20 cellular contexts compared by ENCODE assay signal in genomic region chr3:23747841-23748240, GRCh38.
"Had no signal": no experiment of that assay in that cellular context is flagged by ENCODE, and none has a peak within 500 bp of the region (broad histone marks: within the 10 kb centered on the region; RNA-seq: fewer than 3 reads in every experiment).

No MANE protein-coding gene starts in this region.

- H3K4me1 ChIP-seq: adrenal gland had no signal

- H3K27ac ChIP-seq: cardiac muscle cell, esophagus muscularis mucosa, left ventricle myocardium inferior, right atrium auricular region, skin epidermis, transverse colon, vagina had no signal

- H3K36me3 Mint-ChIP-seq: activated CD4-positive, alpha-beta memory T cell treated with anti-CD3 and anti-CD28 coated beads for 36 hours; activated naive CD4-positive, alpha-beta T cell treated with anti-CD3 and anti-CD28 coated beads, Interleukin-2, amount 50 U/mL, for 24 hours; memory B cell had no signal

- H3K27me3 ChIP-seq: esophagus muscularis mucosa, right atrium auricular region, vagina had no signal

- H3K9me3 Mint-ChIP-seq: activated CD4-positive, alpha-beta memory T cell treated with anti-CD3 and anti-CD28 coated beads for 36 hours; activated naive CD4-positive, alpha-beta T cell treated with anti-CD3 and anti-CD28 coated beads, Interleukin-2, amount 50 U/mL, for 24 hours; activated T-cell treated with anti-CD3 and anti-CD28 coated beads, Interleukin-2, amount 50 U/mL, for 4 hours; memory B cell; nephron progenitor cell had no signal

- FAIRE-seq: keratinocyte had no signal

- H3K27ac Mint-ChIP-seq: activated CD4-positive, alpha-beta memory T cell treated with anti-CD3 and anti-CD28 coated beads for 36 hours; activated naive CD4-positive, alpha-beta T cell treated with anti-CD3 and anti-CD28 coated beads, Interleukin-2, amount 50 U/mL, for 24 hours; memory B cell; nephron progenitor cell had no signal

- H3K9me3 ChIP-seq: adrenal gland, esophagus muscularis mucosa, left ventricle myocardium inferior, right atrium auricular region, transverse colon, vagina had no signal

- H3K36me3 ChIP-seq: adrenal gland, cardiac muscle cell, esophagus muscularis mucosa, left ventricle myocardium inferior, right atrium auricular region, transverse colon, vagina had no signal

- ATAC-seq: activated T-cell treated with anti-CD3 and anti-CD28 coated beads, Interleukin-2, amount 50 U/mL, for 4 hours had no signal

- H3K4me3 Mint-ChIP-seq: activated CD4-positive, alpha-beta memory T cell treated with anti-CD3 and anti-CD28 coated beads for 36 hours; activated naive CD4-positive, alpha-beta T cell treated with anti-CD3 and anti-CD28 coated beads, Interleukin-2, amount 50 U/mL, for 24 hours; activated T-cell treated with anti-CD3 and anti-CD28 coated beads, Interleukin-2, amount 50 U/mL, for 4 hours; memory B cell; nephron progenitor cell had no signal

- H3K4me3 ChIP-seq: adrenal gland, cardiac muscle cell, esophagus muscularis mucosa, left ventricle myocardium inferior, right atrium auricular region, skin epidermis, transverse colon, vagina had no signal

- H3K4me1 Mint-ChIP-seq: activated naive CD4-positive, alpha-beta T cell treated with anti-CD3 and anti-CD28 coated beads, Interleukin-2, amount 50 U/mL, for 24 hours; memory B cell had no signal

- DNase-seq: activated CD4-positive, alpha-beta memory T cell treated with anti-CD3 and anti-CD28 coated beads for 36 hours; activated effector memory CD4-positive, alpha-beta T cell treated with Interleukin-2 at 50 U/mL for 16 hours; activated T-cell treated with anti-CD3 and anti-CD28 coated beads, Interleukin-2, amount 50 U/mL, for 4 hours; hippocampal formation; left ventricle myocardium inferior; nephron progenitor cell; occipital lobe; stimulated activated CD4-positive, alpha-beta T cell treated with anti-CD3 and anti-CD28 coated beads, Interleukin-4, amount 100 ng/mL, for 24 hours; stimulated activated naive CD4-positive, alpha-beta T cell; T1000; transverse colon had no signal
